ENCODE assay signal across 8 cellular contexts in genomic region chr6:28981391-28981832, GRCh38. TPM values are rescaled to one million over a fixed set of nuclear protein-coding genes. Genes with fewer than 3 reads are reported as not detected.
DNase-seq lines count a peak whose midpoint lies in the region; ATAC-seq and TF ChIP-seq lines count a peak whose summit lies in the region.

No MANE protein-coding gene starts in this region.

- H3K79me2 ChIP-seq in Karpas-422 (ENCODE audit: low read length) = no peaks in the 10 kb centered on the region

- H3K27ac ChIP-seq in 22Rv1 (peak overlapping the region; percentile 99), Karpas-422 (ENCODE audit: low read length) (no peak overlapping the region)

- peak overlapping the region; percentile 84 for H3K27ac Mint-ChIP-seq in activated naive CD4-positive, alpha-beta T cell treated with anti-CD3 and anti-CD28 coated beads for 36 hours
- H3K27ac Mint-ChIP-seq in glutamatergic neuron (ENCODE audit: unreplicated experiment) = peak overlapping the region; percentile 62
- H3K27ac Mint-ChIP-seq in type B pancreatic cell = peak overlapping the region; percentile 94

- H3K4me3 Mint-ChIP-seq in activated naive CD4-positive, alpha-beta T cell treated with anti-CD3 and anti-CD28 coated beads for 36 hours = peak overlapping the region; percentile 88
- H3K4me3 Mint-ChIP-seq in glutamatergic neuron (ENCODE audit: unreplicated experiment) (peak overlapping the region; percentile 90), type B pancreatic cell (peak overlapping the region; percentile 92)

- H3K9ac ChIP-seq in Karpas-422 (ENCODE audit: low read length) = peak overlapping the region; percentile 64

- no peaks in the 10 kb centered on the region for H3K27me3 ChIP-seq in Karpas-422 (ENCODE audit: low read length)

- no peaks in the 10 kb centered on the region for H3K9me3 ChIP-seq in Karpas-422 (ENCODE audit: low read length)

- peaks cover 52% of the 10 kb centered on the region for H3K4me1 Mint-ChIP-seq in activated naive CD4-positive, alpha-beta T cell treated with anti-CD3 and anti-CD28 coated beads for 36 hours (ENCODE audit: low read depth)
- H3K4me1 Mint-ChIP-seq in glutamatergic neuron (ENCODE audit: low read depth, unreplicated experiment) = peaks cover 7% of the 10 kb centered on the region
- peaks cover 54% of the 10 kb centered on the region for H3K4me1 Mint-ChIP-seq in type B pancreatic cell (ENCODE audit: unreplicated experiment)

- no peaks in the 10 kb centered on the region for H3K36me3 ChIP-seq in Karpas-422 (ENCODE audit: insufficient read depth, low read length)

- H3K27me3 Mint-ChIP-seq in activated naive CD4-positive, alpha-beta T cell treated with anti-CD3 and anti-CD28 coated beads for 36 hours (ENCODE audit: low read depth) = peaks cover 29% of the 10 kb centered on the region
- H3K27me3 Mint-ChIP-seq in glutamatergic neuron (ENCODE audit: unreplicated experiment) = peaks cover 22% of the 10 kb centered on the region
- peaks cover 16% of the 10 kb centered on the region for H3K27me3 Mint-ChIP-seq in type B pancreatic cell

- intact Hi-C loops in activated naive CD4-positive, alpha-beta T cell treated with anti-CD3 and anti-CD28 coated beads for 36 hours (cut with micrococcal nuclease) = loop anchor here (1.0 to 10.0 kb wide), 6 partner anchors 35 to 1507 kb away; partner anchors contain the start of gene ZNF184
- intact Hi-C loops in posterior cingulate gyrus (cut with DNase I) = loop anchor here (2.0 to 5.0 kb wide), 3 partner anchors 36 to 143 kb away; no protein-coding TSS in a partner anchor

- H4K20me1 ChIP-seq in Karpas-422 (ENCODE audit: insufficient read depth, low read depth, low read length) = no peaks in the 10 kb centered on the region

- no peaks in the 10 kb centered on the region for H3K9me3 Mint-ChIP-seq in activated naive CD4-positive, alpha-beta T cell treated with anti-CD3 and anti-CD28 coated beads for 36 hours
- H3K9me3 Mint-ChIP-seq in glutamatergic neuron (ENCODE audit: unreplicated experiment) (peaks cover 26% of the 10 kb centered on the region), type B pancreatic cell (peaks cover 6% of the 10 kb centered on the region)

- H3K4me1 ChIP-seq in Karpas-422 (ENCODE audit: low read length) = peaks cover 18% of the 10 kb centered on the region

- H2AFZ ChIP-seq in Karpas-422 (ENCODE audit: low read length) = peak overlapping the region; percentile 85

- H3K4me3 ChIP-seq in Karpas-422 (ENCODE audit: low read length) = peak overlapping the region; percentile 81

- peaks cover 4% of the 10 kb centered on the region for H3K36me3 Mint-ChIP-seq in activated naive CD4-positive, alpha-beta T cell treated with anti-CD3 and anti-CD28 coated beads for 36 hours (ENCODE audit: low read depth)
- H3K36me3 Mint-ChIP-seq in glutamatergic neuron (ENCODE audit: unreplicated experiment) (peaks cover 4% of the 10 kb centered on the region), type B pancreatic cell (peaks cover 10% of the 10 kb centered on the region)

- no peaks in the 10 kb centered on the region for H3K9me2 ChIP-seq in Karpas-422 (replicated peaks; ENCODE audit: insufficient read depth, low read length)

- peak overlapping the region; percentile 90 for H3K4me2 ChIP-seq in Karpas-422 (ENCODE audit: low read depth, low read length, poor library complexity, severe bottlenecking)

- DNase-seq in Karpas-422 = peak; percentile 95
- DNase-seq in SK-N-DZ (ENCODE audit: low spot score) = peak; percentile 78
- DNase-seq in activated naive CD4-positive, alpha-beta T cell treated with anti-CD3 and anti-CD28 coated beads for 36 hours = peak; percentile 83
- peak; percentile 65 for DNase-seq in glutamatergic neuron
- peak in 8 of 10 donors; percentile 34 to 91 (median 57) for DNase-seq in posterior cingulate gyrus
- DNase-seq in type B pancreatic cell (ENCODE audit: extremely low spot score, unreplicated experiment) = no peak

- CTCF ChIA-PET in activated naive CD4-positive, alpha-beta T cell treated with anti-CD3 and anti-CD28 coated beads for 36 hours (lab: Charles Lee) = interaction anchor here (0.5 to 1.7 kb wide), 3 partner anchors 34 to 1548 kb away, joined by 3 to 7 read pairs (median 3); no protein-coding TSS in a partner anchor

- TF ChIP-seq CTCF in 22Rv1 (IDR thresholded peaks at IDR 0.05) = no peak
- peak; percentile 34 for TF ChIP-seq CTCF in glutamatergic neuron (IDR thresholded peaks at IDR 0.05; ENCODE audit: partially characterized antibody, unreplicated experiment)
- peak; percentile 60 for TF ChIP-seq CTCF in type B pancreatic cell (conservative IDR thresholded peaks at IDR 0.05)

- ATAC-seq in GM18868 (IDR thresholded peaks at IDR 0.05; ENCODE audit: unreplicated experiment) = peak; percentile 22

RNA-seq across cellular contexts. Expression of gene ZNF311, which starts 23.7 kb away (rescaled TPM):
- total RNA-seq in Karpas-422 (2014; rRNA removed; shearing (Covaris generic); ENCODE audit: low replicate concordance) = not detected in 2 replicates
- not detected in 2 replicates for polyA plus RNA-seq in SK-N-DZ (2014; cell fraction: cytosol; rRNA removed)
- not detected in 2 replicates for polyA plus RNA-seq in SK-N-DZ (2014; cell fraction: nucleus; rRNA removed)
- total RNA-seq in activated naive CD4-positive, alpha-beta T cell treated with anti-CD3 and anti-CD28 coated beads for 36 hours = under 1 TPM; 0.57 to 0.69 TPM
- total RNA-seq in glutamatergic neuron (ENCODE audit: unreplicated experiment) = 5.1 TPM
- 0.68 and 2.2 TPM in 2 replicates for total RNA-seq in type B pancreatic cell (ENCODE audit: low replicate concordance)

RNA-seq across cellular contexts. Expression of gene TRIM27, which starts 57.6 kb away (rescaled TPM):
- 84.3 and 87.8 TPM in 2 replicates for total RNA-seq in Karpas-422 (2014; rRNA removed; shearing (Covaris generic); ENCODE audit: low replicate concordance)
- polyA plus RNA-seq in SK-N-DZ (2014; cell fraction: cytosol; rRNA removed) = 74.0 and 84.2 TPM in 2 replicates
- polyA plus RNA-seq in SK-N-DZ (2014; cell fraction: nucleus; rRNA removed) = 121 and 154 TPM in 2 replicates
- 10 to 100 TPM; 35.8 to 41.4 TPM for total RNA-seq in activated naive CD4-positive, alpha-beta T cell treated with anti-CD3 and anti-CD28 coated beads for 36 hours
- total RNA-seq in glutamatergic neuron (ENCODE audit: unreplicated experiment) (65.2 TPM), type B pancreatic cell (ENCODE audit: low replicate concordance) (49.2 and 78.0 TPM in 2 replicates)
